In genomic region chr7:8435120-8435519, GRCh38 we compare ENCODE assay signal across 2 cellular contexts.
TF ChIP-seq lines count a peak whose summit lies in the region.

No MANE protein-coding gene starts in this region.

TF ChIP-seq in H1, 55 proteins besides CTCF, POLR2A, EP300 and RAD21:
- TF ChIP-seq CHD2 (IDR thresholded peaks at IDR 0.05; ENCODE audit: low read length) (no peak), BACH1 (IDR thresholded peaks at IDR 0.05; ENCODE audit: low read length) (no peak), SUZ12 (IDR thresholded peaks at IDR 0.05; ENCODE audit: low read length) (peak; percentile 74; the same call in 1 of the 2 replicates), SIRT6 (IDR thresholded peaks at IDR 0.05; ENCODE audit: low read length) (no peak), E2F6 (IDR thresholded peaks at IDR 0.05) (peak; percentile 46), HDAC6 (IDR thresholded peaks at IDR 0.05; ENCODE audit: low read depth, low read length) (no peak), PHF8 (conservative IDR thresholded peaks at IDR 0.05; ENCODE audit: low read depth, low read length) (no peak), TCF12 (IDR thresholded peaks at IDR 0.05; ENCODE audit: low read depth, low read length) (no peak), KDM1A (IDR thresholded peaks at IDR 0.05; ENCODE audit: borderline replicate concordance, low read length) (no peak), SRF (IDR thresholded peaks at IDR 0.05; ENCODE audit: low read depth, low read length) (no peak)
- TF ChIP-seq, protein P1, sequence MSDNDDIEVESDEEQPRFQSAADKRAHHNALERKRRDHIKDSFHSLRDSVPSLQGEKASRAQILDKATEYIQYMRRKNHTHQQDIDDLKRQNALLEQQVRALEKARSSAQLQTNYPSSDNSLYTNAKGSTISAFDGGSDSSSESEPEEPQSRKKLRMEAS (IDR thresholded peaks at IDR 0.05): peak; percentile 49; the same call in 1 of the 2 replicates

TF ChIP-seq in SK-N-SH, 30 proteins besides CTCF, POLR2A, EP300 and RAD21:
- no peak for TF ChIP-seq SMC3 (IDR thresholded peaks at IDR 0.05; ENCODE audit: low read depth, low read length)
- TF ChIP-seq ZBTB33 (IDR thresholded peaks at IDR 0.05; ENCODE audit: borderline replicate concordance, low read depth): no peak
- TF ChIP-seq MXI1 (IDR thresholded peaks at IDR 0.05; ENCODE audit: low read depth, low read length): no peak
- TF ChIP-seq EZH2phosphoT487 (IDR thresholded peaks at IDR 0.05; ENCODE audit: borderline replicate concordance, low read depth): no peak
- TF ChIP-seq POLR2AphosphoS5 (IDR thresholded peaks at IDR 0.05; ENCODE audit: low read depth, low read length): no peak
- no peak for TF ChIP-seq NFIC (IDR thresholded peaks at IDR 0.05; ENCODE audit: borderline replicate concordance)
- TF ChIP-seq IRF3 (IDR thresholded peaks at IDR 0.05; ENCODE audit: low read depth, low read length): no peak
- TF ChIP-seq GATA2 (CRISPR knock-in tag; IDR thresholded peaks at IDR 0.05): no peak
- TF ChIP-seq REST (IDR thresholded peaks at IDR 0.05; ENCODE audit: low read depth, low read length): no peak
- no peak for TF ChIP-seq SIN3A (IDR thresholded peaks at IDR 0.05; ENCODE audit: borderline replicate concordance, low read depth, low read length)
- TF ChIP-seq JUND (IDR thresholded peaks at IDR 0.05): no peak
- no peak for TF ChIP-seq NRF1 (IDR thresholded peaks at IDR 0.05; ENCODE audit: low read depth, low read length)
- TF ChIP-seq USF1 (IDR thresholded peaks at IDR 0.05; ENCODE audit: borderline replicate concordance, low read depth): no peak
- TF ChIP-seq ELF1 (IDR thresholded peaks at IDR 0.05): no peak
- TF ChIP-seq, protein P1 (IDR thresholded peaks at IDR 0.05; ENCODE audit: low read depth): no peak
- TF ChIP-seq CHD2 (IDR thresholded peaks at IDR 0.05; ENCODE audit: low read length, partially characterized antibody): no peak
- TF ChIP-seq, protein P2, sequence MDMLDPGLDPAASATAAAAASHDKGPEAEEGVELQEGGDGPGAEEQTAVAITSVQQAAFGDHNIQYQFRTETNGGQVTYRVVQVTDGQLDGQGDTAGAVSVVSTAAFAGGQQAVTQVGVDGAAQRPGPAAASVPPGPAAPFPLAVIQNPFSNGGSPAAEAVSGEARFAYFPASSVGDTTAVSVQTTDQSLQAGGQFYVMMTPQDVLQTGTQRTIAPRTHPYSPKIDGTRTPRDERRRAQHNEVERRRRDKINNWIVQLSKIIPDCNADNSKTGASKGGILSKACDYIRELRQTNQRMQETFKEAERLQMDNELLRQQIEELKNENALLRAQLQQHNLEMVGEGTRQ (IDR thresholded peaks at IDR 0.05; ENCODE audit: borderline replicate concordance, low read depth, low read length): no peak
- no peak for TF ChIP-seq TCF12 (IDR thresholded peaks at IDR 0.05)
- TF ChIP-seq RCOR1 (IDR thresholded peaks at IDR 0.05; ENCODE audit: low read length): no peak
TF ChIP-seq in SK-N-SH: peak in this region for 0.
